Comparison of ENCODE assay signal across 12 cellular contexts in the genomic region with DNA sequence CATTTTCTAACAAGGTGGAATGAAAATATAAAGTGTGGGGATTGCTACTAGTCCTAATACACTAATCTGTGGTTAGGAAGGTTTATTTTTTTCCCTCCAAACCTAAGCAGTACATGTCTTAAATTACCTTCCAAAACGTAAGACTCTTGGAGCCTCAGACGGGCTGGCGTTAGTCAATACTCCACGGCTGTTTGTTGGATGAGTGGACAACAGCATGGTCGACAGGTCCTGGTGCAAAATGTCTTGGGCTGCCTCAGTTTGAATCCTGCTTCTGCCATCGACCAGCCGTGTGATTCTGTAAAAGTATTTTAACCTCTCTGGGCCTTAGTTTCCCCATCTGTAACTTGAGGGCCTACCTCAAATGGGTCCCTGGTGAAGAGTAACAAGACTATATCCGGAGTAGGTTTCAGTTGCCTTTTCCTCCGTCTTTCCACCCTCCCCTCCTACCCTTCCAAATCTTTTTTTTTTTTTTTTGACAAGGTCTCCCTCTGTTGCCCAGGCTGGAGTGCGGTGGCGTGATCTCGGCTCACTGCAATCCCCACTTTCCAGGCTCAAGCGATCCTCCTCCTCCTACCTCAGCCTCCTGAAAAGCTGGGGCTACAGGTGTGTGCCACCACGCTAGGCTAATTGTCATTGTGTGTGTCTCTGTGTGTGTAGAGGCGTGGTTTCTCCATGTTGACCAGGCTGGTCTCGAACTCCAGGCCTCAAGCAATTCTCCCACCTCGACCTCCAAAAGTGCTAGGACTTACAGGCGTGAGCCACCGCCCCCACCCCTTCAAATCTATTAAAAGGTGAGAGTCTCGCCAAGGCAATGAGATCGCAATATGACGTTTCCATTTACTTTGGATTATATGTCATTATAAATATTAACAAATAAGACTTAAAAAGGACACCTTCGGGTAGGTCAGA. TPM values are rescaled to one million over a fixed set of nuclear protein-coding genes. Genes with fewer than 3 reads are reported as not detected.
A peak's percentile ranks its signal among the peaks of the same experiment; 100 is the strongest.
DNase-seq lines count a peak whose midpoint lies in the region; ATAC-seq and TF ChIP-seq lines count a peak whose summit lies in the region.
"Had no signal": no experiment of that assay in that cellular context is flagged by ENCODE, and none has a peak within 500 bp of the region (broad histone marks: within the 10 kb centered on the region; RNA-seq: fewer than 3 reads in every experiment).

No MANE protein-coding gene starts in this region.

- no peak for ATAC-seq in activated CD8-positive, alpha-beta memory T cell treated with anti-CD3 and anti-CD28 coated beads, Interleukin-2, amount 10 ng/mL, durations not matched to agents 7 days and 5 days
- no peak for ATAC-seq in GM19397 (IDR thresholded peaks at IDR 0.05; ENCODE audit: unreplicated experiment)

- no peaks in the 10 kb centered on the region for H3K4me1 Mint-ChIP-seq in T-helper 2 cell treated with Interferon-gamma antibody and Interleukin-4, amounts not matched to agents 5 μg/mL and 100 μg/mL, for 36 hours (ENCODE audit: low read depth)
- H3K4me1 Mint-ChIP-seq in activated CD8-positive, alpha-beta memory T cell treated with anti-CD3 and anti-CD28 coated beads, Interleukin-2, amount 10 ng/mL, durations not matched to agents 7 days and 5 days: peaks cover 2% of the 10 kb centered on the region

- H3K27me3 ChIP-seq in right atrium auricular region: no peaks in the 10 kb centered on the region
- peaks cover 4% of the 10 kb centered on the region for H3K27me3 ChIP-seq in skeletal muscle satellite cell (ENCODE audit: control insufficient read depth, insufficient read depth, low read length)

- H3K27me3 Mint-ChIP-seq in T-helper 2 cell treated with Interferon-gamma antibody and Interleukin-4, amounts not matched to agents 5 μg/mL and 100 μg/mL, for 36 hours (ENCODE audit: low read depth): peaks cover 3% of the 10 kb centered on the region
- no peaks in the 10 kb centered on the region for H3K27me3 Mint-ChIP-seq in activated CD8-positive, alpha-beta memory T cell treated with anti-CD3 and anti-CD28 coated beads, Interleukin-2, amount 10 ng/mL, durations not matched to agents 7 days and 5 days

- H3K36me3 ChIP-seq in right atrium auricular region: no peaks in the 10 kb centered on the region
- H3K36me3 ChIP-seq in skeletal muscle satellite cell (ENCODE audit: insufficient read depth, low read length): no peaks in the 10 kb centered on the region

- no peak overlapping the region for H3K27ac Mint-ChIP-seq in T-helper 2 cell treated with Interferon-gamma antibody and Interleukin-4, amounts not matched to agents 5 μg/mL and 100 μg/mL, for 36 hours
- no peak overlapping the region for H3K27ac Mint-ChIP-seq in activated CD8-positive, alpha-beta memory T cell treated with anti-CD3 and anti-CD28 coated beads, Interleukin-2, amount 10 ng/mL, durations not matched to agents 7 days and 5 days
- H3K27ac Mint-ChIP-seq: dendritic cell treated with granulocyte-macrophage colony-stimulating factor and Interleukin-4, amounts not matched to agents 40 ng/mL and 50 ng/mL, for 4 days had no signal

- CTCF ChIA-PET in activated CD8-positive, alpha-beta memory T cell treated with anti-CD3 and anti-CD28 coated beads, Interleukin-2, amount 10 ng/mL, durations not matched to agents 7 days and 5 days (lab: Charles Lee): interaction anchor here (1.0 to 1.7 kb wide), 3 partner anchors 557 to 838 kb away, joined by 3 to 4 read pairs (median 3); no protein-coding TSS in a partner anchor
- CTCF ChIA-PET in HEK293T (lab: Yijun Ruan, JAX): no interaction called here

- H3K36me3 Mint-ChIP-seq in T-helper 2 cell treated with Interferon-gamma antibody and Interleukin-4, amounts not matched to agents 5 μg/mL and 100 μg/mL, for 36 hours (ENCODE audit: low read depth): no peaks in the 10 kb centered on the region
- no peaks in the 10 kb centered on the region for H3K36me3 Mint-ChIP-seq in activated CD8-positive, alpha-beta memory T cell treated with anti-CD3 and anti-CD28 coated beads, Interleukin-2, amount 10 ng/mL, durations not matched to agents 7 days and 5 days

- no peak overlapping the region for H3K4me3 Mint-ChIP-seq in T-helper 2 cell treated with Interferon-gamma antibody and Interleukin-4, amounts not matched to agents 5 μg/mL and 100 μg/mL, for 36 hours
- H3K4me3 Mint-ChIP-seq in activated CD8-positive, alpha-beta memory T cell treated with anti-CD3 and anti-CD28 coated beads, Interleukin-2, amount 10 ng/mL, durations not matched to agents 7 days and 5 days: no peak overlapping the region
- H3K4me3 Mint-ChIP-seq: dendritic cell treated with granulocyte-macrophage colony-stimulating factor and Interleukin-4, amounts not matched to agents 40 ng/mL and 50 ng/mL, for 4 days had no signal

- H3K27ac ChIP-seq in right atrium auricular region: no peak overlapping the region

- no peaks in the 10 kb centered on the region for H3K9me3 Mint-ChIP-seq in T-helper 2 cell treated with Interferon-gamma antibody and Interleukin-4, amounts not matched to agents 5 μg/mL and 100 μg/mL, for 36 hours
- H3K9me3 Mint-ChIP-seq in activated CD8-positive, alpha-beta memory T cell treated with anti-CD3 and anti-CD28 coated beads, Interleukin-2, amount 10 ng/mL, durations not matched to agents 7 days and 5 days (ENCODE audit: low read depth): no peaks in the 10 kb centered on the region
- H3K9me3 Mint-ChIP-seq: dendritic cell treated with granulocyte-macrophage colony-stimulating factor and Interleukin-4, amounts not matched to agents 40 ng/mL and 50 ng/mL, for 4 days had no signal

- no peak overlapping the region for H3K9ac ChIP-seq in skeletal muscle satellite cell (ENCODE audit: low read depth, low read length)

- H3K4me1 ChIP-seq in right atrium auricular region (peaks cover 0 to 4% of the 10 kb centered on the region in 2 donors), skeletal muscle satellite cell (ENCODE audit: control insufficient read depth, insufficient read depth, low read length) (peaks cover 3% of the 10 kb centered on the region)

- H3K4me3 ChIP-seq in right atrium auricular region (no peak overlapping the region), skeletal muscle satellite cell (ENCODE audit: low read length) (no peak overlapping the region)

- no peak for TF ChIP-seq CTCF in right atrium auricular region (IDR thresholded peaks at IDR 0.05)

- H3K9me3 ChIP-seq in right atrium auricular region (no peaks in the 10 kb centered on the region), skeletal muscle satellite cell (replicated peaks; ENCODE audit: low read length) (no peaks in the 10 kb centered on the region)

- H3K4me2 ChIP-seq in skeletal muscle satellite cell (ENCODE audit: low read length): peak overlapping the region; percentile 73

- POLR2A ChIA-PET in HEK293T (lab: Yijun Ruan, JAX): no interaction called here

- DNase-seq in T-helper 2 cell treated with Interferon-gamma antibody and Interleukin-4, amounts not matched to agents 5 μg/mL and 100 μg/mL, for 36 hours (ENCODE audit: low spot score): peak; percentile 3
- DNase-seq in T-helper 2 cell: no peak
- DNase-seq in activated CD8-positive, alpha-beta memory T cell treated with anti-CD3 and anti-CD28 coated beads, Interleukin-2, amount 10 ng/mL, durations not matched to agents 7 days and 5 days: peak; percentile 34
- DNase-seq in right atrium auricular region (ENCODE audit: low spot score): peak; percentile 54
- no peak for DNase-seq in HEK293T (ENCODE audit: extremely low spot score)
- no peak for DNase-seq in SK-N-DZ (ENCODE audit: low spot score)

TF ChIP-seq in HEK293T, 16 proteins besides CTCF, POLR2A, EP300 and RAD21:
- no peak for TF ChIP-seq ZNF384 (IDR thresholded peaks at IDR 0.05)
- no peak for TF ChIP-seq HDGF (IDR thresholded peaks at IDR 0.05; ENCODE audit: borderline replicate concordance)
- no peak for TF ChIP-seq CTBP1 (IDR thresholded peaks at IDR 0.05; ENCODE audit: borderline replicate concordance)
- no peak for TF ChIP-seq BHLHE40 (IDR thresholded peaks at IDR 0.05; ENCODE audit: borderline replicate concordance)
- TF ChIP-seq ARNT (IDR thresholded peaks at IDR 0.05): no peak
- no peak for TF ChIP-seq NFRKB (IDR thresholded peaks at IDR 0.05)
- TF ChIP-seq LEF1 (IDR thresholded peaks at IDR 0.05; ENCODE audit: borderline replicate concordance): no peak
- TF ChIP-seq ELF4 (IDR thresholded peaks at IDR 0.05): no peak
- TF ChIP-seq FOXK2 (IDR thresholded peaks at IDR 0.05): no peak
- no peak for TF ChIP-seq SUZ12 (IDR thresholded peaks at IDR 0.05)
- TF ChIP-seq FOXM1 (IDR thresholded peaks at IDR 0.05; ENCODE audit: borderline replicate concordance): no peak
- TF ChIP-seq TARDBP (IDR thresholded peaks at IDR 0.05): no peak
- no peak for TF ChIP-seq SP1 (IDR thresholded peaks at IDR 0.05)
- TF ChIP-seq, protein P1, sequence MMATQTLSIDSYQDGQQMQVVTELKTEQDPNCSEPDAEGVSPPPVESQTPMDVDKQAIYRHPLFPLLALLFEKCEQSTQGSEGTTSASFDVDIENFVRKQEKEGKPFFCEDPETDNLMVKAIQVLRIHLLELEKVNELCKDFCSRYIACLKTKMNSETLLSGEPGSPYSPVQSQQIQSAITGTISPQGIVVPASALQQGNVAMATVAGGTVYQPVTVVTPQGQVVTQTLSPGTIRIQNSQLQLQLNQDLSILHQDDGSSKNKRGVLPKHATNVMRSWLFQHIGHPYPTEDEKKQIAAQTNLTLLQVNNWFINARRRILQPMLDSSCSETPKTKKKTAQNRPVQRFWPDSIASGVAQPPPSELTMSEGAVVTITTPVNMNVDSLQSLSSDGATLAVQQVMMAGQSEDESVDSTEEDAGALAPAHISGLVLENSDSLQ (IDR thresholded peaks at IDR 0.05): no peak

RNA-seq across cellular contexts. Expression of a gene that starts 5.8 kb away (rescaled TPM):
- not detected for total RNA-seq in activated CD8-positive, alpha-beta memory T cell treated with anti-CD3 and anti-CD28 coated beads, Interleukin-2, amount 10 ng/mL, durations not matched to agents 7 days and 5 days
- not detected for total RNA-seq in right atrium auricular region
- total RNA-seq in skeletal muscle satellite cell (2012; rRNA removed): not detected in 2 replicates
- polyA plus RNA-seq in SK-N-DZ (2014; cell fraction: cytosol; rRNA removed): not detected in 2 replicates
- polyA plus RNA-seq in SK-N-DZ (2014; cell fraction: nucleus; rRNA removed): not detected in 2 replicates
- total RNA-seq: liver had no signal
- polyA plus RNA-seq: liver, neural cell, small intestine had no signal

RNA-seq across cellular contexts. Expression of a gene that starts 38.3 kb away (rescaled TPM):
- under 1 TPM in 1 of 2 experiments, not detected in 1; 0.05 TPM for total RNA-seq in activated CD8-positive, alpha-beta memory T cell treated with anti-CD3 and anti-CD28 coated beads, Interleukin-2, amount 10 ng/mL, durations not matched to agents 7 days and 5 days
- total RNA-seq in right atrium auricular region: 1 to 10 TPM; 2.4 to 2.6 TPM
- not detected in 2 replicates for total RNA-seq in skeletal muscle satellite cell (2012; rRNA removed)
- 11.6 and 13.7 TPM in 2 replicates for polyA plus RNA-seq in SK-N-DZ (2014; cell fraction: cytosol; rRNA removed)
- polyA plus RNA-seq in SK-N-DZ (2014; cell fraction: nucleus; rRNA removed): 7.9 and 11.5 TPM in 2 replicates

Comparison
In these comparisons a context has a peak if more than half of its experiments do, and no peak if none do; other contexts are left out.
1. DNase-seq: peak in T-helper 2 cell treated with Interferon-gamma antibody and Interleukin-4, amounts not matched to agents 5 μg/mL and 100 μg/mL, for 36 hours (single experiment), activated CD8-positive, alpha-beta memory T cell treated with anti-CD3 and anti-CD28 coated beads, Interleukin-2, amount 10 ng/mL, durations not matched to agents 7 days and 5 days (single experiment) and right atrium auricular region (single experiment); none in T-helper 2 cell (0 of 5), HEK293T (single experiment) and SK-N-DZ (single experiment).